Comparison of ENCODE assay signal across 8 cellular contexts in genomic region chr5:134873494-134873893, GRCh38. TPM values are rescaled to one million over a fixed set of nuclear protein-coding genes. Genes with fewer than 3 reads are reported as not detected.
DNase-seq lines count a peak whose midpoint lies in the region; ATAC-seq and TF ChIP-seq lines count a peak whose summit lies in the region.

No MANE protein-coding gene starts in this region.

- H3K4me3 ChIP-seq in GM12865 (ENCODE audit: low read depth, low read length): peak overlapping the region; percentile 95
- peak overlapping the region; percentile 95 for H3K4me3 ChIP-seq in rectal smooth muscle tissue (ENCODE audit: low read length)

- H3K4me1 ChIP-seq in rectal smooth muscle tissue (ENCODE audit: control insufficient read depth, insufficient read depth, low read length): peaks cover 10% of the 10 kb centered on the region

- ATAC-seq in HG02938 (IDR thresholded peaks at IDR 0.05; ENCODE audit: unreplicated experiment) (no peak), HG03354 (IDR thresholded peaks at IDR 0.05; ENCODE audit: poor library complexity, severe bottlenecking, unreplicated experiment) (no peak)

- TF ChIP-seq CTCF in GM12865 (IDR thresholded peaks at IDR 0.05; ENCODE audit: insufficient read depth, low read depth, low read length, missing control alignments): no peak

- DNase-seq in GM12865 (ENCODE audit: low read depth) (peak; percentile 17), RPMI7951 (ENCODE audit: low read depth) (peak; percentile 22), NOMO-1 treated with DMSO at 0.1 percent for 48 hours (lab: John Stamatoyannopoulos, UW; ENCODE audit: unreplicated experiment) (no peak), NCI-H524 treated with DMSO at 0.1 percent for 48 hours (lab: John Stamatoyannopoulos, UW) (no peak)
- DNase-seq in effector CD4-positive, alpha-beta T cell: peak; percentile 8

- no peaks in the 10 kb centered on the region for H3K27me3 ChIP-seq in rectal smooth muscle tissue (ENCODE audit: control insufficient read depth, insufficient read depth, low read length)

- peak overlapping the region; percentile 96 for H3K27ac ChIP-seq in rectal smooth muscle tissue (ENCODE audit: low read depth, low read length)

- no peaks in the 10 kb centered on the region for H3K36me3 ChIP-seq in rectal smooth muscle tissue (ENCODE audit: control insufficient read depth, insufficient read depth, low read length)

- peak overlapping the region; percentile 78 for H3K9ac ChIP-seq in rectal smooth muscle tissue (ENCODE audit: low read length)

RNA-seq across cellular contexts. Expression of gene TXNDC15, which starts 0.7 kb away (rescaled TPM):
- total RNA-seq in RPMI7951 (2014; rRNA removed; shearing (Covaris generic)): 83.4 and 104 TPM in 2 replicates

RNA-seq across cellular contexts. Expression of gene C5orf24, which starts 27.7 kb away (rescaled TPM):
- total RNA-seq in RPMI7951 (2014; rRNA removed; shearing (Covaris generic)): 40.6 and 47.0 TPM in 2 replicates

RNA-seq across cellular contexts. Expression of gene PCBD2, which starts 31.4 kb away (rescaled TPM):
- total RNA-seq in RPMI7951 (2014; rRNA removed; shearing (Covaris generic)): 4.1 and 4.9 TPM in 2 replicates

Comparison
In these comparisons a context has a peak if more than half of its experiments do, and no peak if none do; other contexts are left out.
1. DNase-seq: peak in GM12865 (single experiment), RPMI7951 (single experiment) and effector CD4-positive, alpha-beta T cell (single experiment); none in NOMO-1 treated with DMSO at 0.1 percent for 48 hours (single experiment) and NCI-H524 treated with DMSO at 0.1 percent for 48 hours (single experiment).